ENCODE assay signal across 14 cellular contexts in genomic region chr1:17244826-17245740, GRCh38. TPM values are rescaled to one million over a fixed set of nuclear protein-coding genes. Genes with fewer than 3 reads are reported as not detected.
DNase-seq lines count a peak whose midpoint lies in the region; ATAC-seq and TF ChIP-seq lines count a peak whose summit lies in the region.
"Had no signal": no experiment of that assay in that cellular context is flagged by ENCODE, and none has a peak within 500 bp of the region (broad histone marks: within the 10 kb centered on the region; RNA-seq: fewer than 3 reads in every experiment).

No MANE protein-coding gene starts in this region.

- H3K9me3 ChIP-seq in smooth muscle cell (replicated peaks; ENCODE audit: low read depth) (no peaks in the 10 kb centered on the region), right atrium auricular region (no peaks in the 10 kb centered on the region)
- H3K9me3 ChIP-seq: lower lobe of right lung, spleen had no signal

- H3K4me3 ChIP-seq in smooth muscle cell (no peak overlapping the region), right atrium auricular region (no peak overlapping the region)
- H3K4me3 ChIP-seq: lower lobe of right lung, spleen had no signal

- TF ChIP-seq CTCF in smooth muscle cell (IDR thresholded peaks at IDR 0.05; ENCODE audit: borderline replicate concordance, insufficient read depth, poor library complexity, severe bottlenecking) (no peak), right atrium auricular region (IDR thresholded peaks at IDR 0.05) (no peak)

- H3K4me2 ChIP-seq in smooth muscle cell, result peak overlapping the region; percentile 28

- no peak overlapping the region for H3K27ac ChIP-seq in smooth muscle cell (ENCODE audit: low read depth)
- no peak overlapping the region for H3K27ac ChIP-seq in right atrium auricular region
- H3K27ac ChIP-seq: lower lobe of right lung, spleen had no signal

- peak; percentile 45 to 59 for DNase-seq in NCI-H524 (lab: John Stamatoyannopoulos, UW)
- DNase-seq in NCI-H524 treated with DMSO at 0.1 percent for 48 hours (lab: John Stamatoyannopoulos, UW), result no peak
- DNase-seq in NCI-H69 (lab: John Stamatoyannopoulos, UW), result peak; percentile 88
- DNase-seq in glomerular visceral epithelial cell (ENCODE audit: extremely low spot score), result peak; percentile 63
- no peak for DNase-seq in smooth muscle cell (lab: John Stamatoyannopoulos, UW; ENCODE audit: unreplicated experiment)
- no peak for DNase-seq in right atrium auricular region (ENCODE audit: low spot score)
- DNase-seq: activated CD4-positive, alpha-beta T cell treated with anti-CD3 and anti-CD28 coated beads, Interleukin-2, amount 10 ng/mL, durations not matched to agents 7 days and 5 days; cortex of kidney; HFFc6; lower lobe of right lung; occipital lobe; spleen had no signal

- ATAC-seq in GM18505 (IDR thresholded peaks at IDR 0.05; ENCODE audit: unreplicated experiment), result no peak
- no peak for ATAC-seq in GM19324 (IDR thresholded peaks at IDR 0.05; ENCODE audit: low FRiP score, unreplicated experiment)
- ATAC-seq: lower lobe of right lung had no signal

- no peaks in the 10 kb centered on the region for H3K79me2 ChIP-seq in smooth muscle cell (ENCODE audit: low read depth)

- H3K27me3 ChIP-seq in smooth muscle cell (ENCODE audit: low read depth) (no peaks in the 10 kb centered on the region), right atrium auricular region (no peaks in the 10 kb centered on the region)

- no peak overlapping the region for H3K9ac ChIP-seq in smooth muscle cell (ENCODE audit: low read depth)

- H4K20me1 ChIP-seq in smooth muscle cell (ENCODE audit: low read depth), result no peaks in the 10 kb centered on the region

- H2AFZ ChIP-seq in smooth muscle cell (ENCODE audit: low read depth), result no peak overlapping the region

- no peak for TF ChIP-seq POLR2A in GM18505 (IDR thresholded peaks at IDR 0.05; ENCODE audit: borderline replicate concordance, extremely low read depth, insufficient read depth, insufficient read length)

- peaks cover 13% of the 10 kb centered on the region for H3K4me1 ChIP-seq in smooth muscle cell (ENCODE audit: low read depth)
- H3K4me1 ChIP-seq in right atrium auricular region, result no peaks in the 10 kb centered on the region
- H3K4me1 ChIP-seq: lower lobe of right lung, spleen had no signal

- 55% methylated on average over 14 of the region's 14 CpGs for WGBS in smooth muscle cell (ENCODE audit: low lambda C conversion rate)

- H3K36me3 ChIP-seq in smooth muscle cell (ENCODE audit: low read depth) (no peaks in the 10 kb centered on the region), right atrium auricular region (no peaks in the 10 kb centered on the region)
- H3K36me3 ChIP-seq: lower lobe of right lung, spleen had no signal

- no peaks in the 10 kb centered on the region for H3F3A ChIP-seq in smooth muscle cell (ENCODE audit: low read depth)

RNA-seq across cellular contexts. Expression of gene PADI3, which starts 3.8 kb away (rescaled TPM):
- total RNA-seq in smooth muscle cell (not detected in 2 replicates), right atrium auricular region (not detected)
- not detected in 2 replicates for polyA plus RNA-seq in smooth muscle cell
- total RNA-seq: activated CD4-positive, alpha-beta T cell treated with anti-CD3 and anti-CD28 coated beads, Interleukin-2, amount 10 ng/mL, durations not matched to agents 7 days and 5 days; lower lobe of right lung; occipital lobe; spleen had no signal
- polyA plus RNA-seq: spleen had no signal

RNA-seq across cellular contexts. Expression of gene PADI1, which starts 40.2 kb away (rescaled TPM):
- 1.7 TPM in 1 of 2 replicates, not detected in the other for total RNA-seq in smooth muscle cell
- not detected in 2 replicates for polyA plus RNA-seq in smooth muscle cell
- not detected for total RNA-seq in right atrium auricular region
- total RNA-seq: activated CD4-positive, alpha-beta T cell treated with anti-CD3 and anti-CD28 coated beads, Interleukin-2, amount 10 ng/mL, durations not matched to agents 7 days and 5 days; lower lobe of right lung; occipital lobe had no signal

Comparison
In these comparisons a context has a peak if more than half of its experiments do, and no peak if none do; other contexts are left out.
1. DNase-seq: peak in NCI-H524 (2 of 2), NCI-H69 (single experiment) and glomerular visceral epithelial cell (single experiment); none in NCI-H524 treated with DMSO at 0.1 percent for 48 hours (single experiment), smooth muscle cell (single experiment) and right atrium auricular region (single experiment).